ENCODE assay signal across 20 cellular contexts in genomic region chr11:108685419-108686161, GRCh38. TPM values are rescaled to one million over a fixed set of nuclear protein-coding genes. Genes with fewer than 3 reads are reported as not detected.
DNase-seq lines count a peak whose midpoint lies in the region; ATAC-seq and TF ChIP-seq lines count a peak whose summit lies in the region.
"Had no signal": no experiment of that assay in that cellular context is flagged by ENCODE, and none has a peak within 500 bp of the region (broad histone marks: within the 10 kb centered on the region; RNA-seq: fewer than 3 reads in every experiment).

No MANE protein-coding gene starts in this region.

- no peak overlapping the region for H3K27ac Mint-ChIP-seq in endothelial cell (ENCODE audit: unreplicated experiment)
- peak overlapping the region; percentile 67 for H3K27ac Mint-ChIP-seq in osteocyte (ENCODE audit: unreplicated experiment)
- H3K27ac Mint-ChIP-seq in activated CD8-positive, alpha-beta T cell treated with anti-CD3 and anti-CD28 coated beads, Interleukin-2, amount 10 ng/mL, durations not matched to agents 7 days and 5 days = no peak overlapping the region
- H3K27ac Mint-ChIP-seq: CD14-positive monocyte, GM23338 had no signal

- H3K4me3 Mint-ChIP-seq in endothelial cell (ENCODE audit: unreplicated experiment) = peak overlapping the region; percentile 19
- H3K4me3 Mint-ChIP-seq in osteocyte (ENCODE audit: unreplicated experiment) = no peak overlapping the region
- no peak overlapping the region for H3K4me3 Mint-ChIP-seq in activated CD8-positive, alpha-beta T cell treated with anti-CD3 and anti-CD28 coated beads, Interleukin-2, amount 10 ng/mL, durations not matched to agents 7 days and 5 days
- H3K4me3 Mint-ChIP-seq: CD14-positive monocyte, GM23338 had no signal

- no peaks in the 10 kb centered on the region for H3K4me1 Mint-ChIP-seq in endothelial cell (ENCODE audit: unreplicated experiment)
- H3K4me1 Mint-ChIP-seq in osteocyte (ENCODE audit: unreplicated experiment) = peaks cover 42% of the 10 kb centered on the region
- no peaks in the 10 kb centered on the region for H3K4me1 Mint-ChIP-seq in activated CD8-positive, alpha-beta T cell treated with anti-CD3 and anti-CD28 coated beads, Interleukin-2, amount 10 ng/mL, durations not matched to agents 7 days and 5 days (ENCODE audit: low read depth)
- H3K4me1 Mint-ChIP-seq: CD14-positive monocyte had no signal

- H3K36me3 Mint-ChIP-seq in endothelial cell (ENCODE audit: low read depth, unreplicated experiment) (peaks cover 15% of the 10 kb centered on the region), osteocyte (ENCODE audit: unreplicated experiment) (peaks cover 29% of the 10 kb centered on the region)
- peaks cover 45% of the 10 kb centered on the region for H3K36me3 Mint-ChIP-seq in activated CD8-positive, alpha-beta T cell treated with anti-CD3 and anti-CD28 coated beads, Interleukin-2, amount 10 ng/mL, durations not matched to agents 7 days and 5 days (ENCODE audit: low read depth)

- no peak overlapping the region for H3K4me3 ChIP-seq in tibial artery
- H3K4me3 ChIP-seq: GM23338 had no signal

- DNase-seq in GM03348 (ENCODE audit: low spot score) (peak; percentile 33), endothelial cell (ENCODE audit: low spot score) (no peak), osteocyte (ENCODE audit: extremely low spot score, unreplicated experiment) (no peak), SK-N-DZ (ENCODE audit: low spot score) (no peak), tibial artery (no peak)
- DNase-seq in activated CD8-positive, alpha-beta T cell treated with anti-CD3 and anti-CD28 coated beads, Interleukin-2, amount 10 ng/mL, durations not matched to agents 7 days and 5 days = no peak
- DNase-seq: ACHN, AML-193, DMS79, GDM1, NCI-H1417 treated with DMSO at 0.1 percent for 48 hours, NCI-H187 treated with DMSO at 0.1 percent for 48 hours, NCI-H2227 treated with DMSO at 0.1 percent for 48 hours, NCI-H510A treated with DMSO at 0.1 percent for 48 hours, NCI-H774, Right ventricle myocardium superior had no signal

- TF ChIP-seq CTCF in endothelial cell (IDR thresholded peaks at IDR 0.05; ENCODE audit: unreplicated experiment) (no peak), osteocyte (IDR thresholded peaks at IDR 0.05) (no peak), tibial artery (IDR thresholded peaks at IDR 0.05) (no peak)

- H3K9me3 ChIP-seq in tibial artery = no peaks in the 10 kb centered on the region

- ATAC-seq in SK-N-SH treated with all-trans-retinoic acid at 6 μM for 48 hours = peak; percentile 53
- no peak for ATAC-seq in activated CD8-positive, alpha-beta T cell treated with anti-CD3 and anti-CD28 coated beads, Interleukin-2, amount 10 ng/mL, durations not matched to agents 7 days and 5 days
- ATAC-seq in HG02678 (IDR thresholded peaks at IDR 0.05; ENCODE audit: unreplicated experiment) = no peak
- ATAC-seq: GM23338 had no signal

- intact Hi-C loops in tibial artery (cut with DNase I; ENCODE audit: low total_unique reads) = no loop called here

- H3K9me3 Mint-ChIP-seq in endothelial cell (ENCODE audit: unreplicated experiment) = no peaks in the 10 kb centered on the region
- H3K9me3 Mint-ChIP-seq in osteocyte (ENCODE audit: unreplicated experiment) = peaks cover 5% of the 10 kb centered on the region
- no peaks in the 10 kb centered on the region for H3K9me3 Mint-ChIP-seq in activated CD8-positive, alpha-beta T cell treated with anti-CD3 and anti-CD28 coated beads, Interleukin-2, amount 10 ng/mL, durations not matched to agents 7 days and 5 days (ENCODE audit: insufficient read depth)

- H3K27ac ChIP-seq in tibial artery = no peak overlapping the region

- CTCF ChIA-PET in activated CD8-positive, alpha-beta T cell treated with anti-CD3 and anti-CD28 coated beads, Interleukin-2, amount 10 ng/mL, durations not matched to agents 7 days and 5 days (lab: Charles Lee) = no interaction called here

- H3K27me3 Mint-ChIP-seq in endothelial cell (ENCODE audit: unreplicated experiment) (no peaks in the 10 kb centered on the region), osteocyte (ENCODE audit: unreplicated experiment) (no peaks in the 10 kb centered on the region)
- no peaks in the 10 kb centered on the region for H3K27me3 Mint-ChIP-seq in activated CD8-positive, alpha-beta T cell treated with anti-CD3 and anti-CD28 coated beads, Interleukin-2, amount 10 ng/mL, durations not matched to agents 7 days and 5 days (ENCODE audit: low read depth)

- H3K4me1 ChIP-seq in tibial artery = peaks cover 0 to 3% (median 0%) of the 10 kb centered on the region in 4 donors

- H3K27me3 ChIP-seq in tibial artery = no peaks in the 10 kb centered on the region

- peaks cover 11 to 36% (median 15%) of the 10 kb centered on the region in 3 donors for H3K36me3 ChIP-seq in tibial artery

- POLR2A ChIA-PET in activated CD8-positive, alpha-beta T cell treated with anti-CD3 and anti-CD28 coated beads, Interleukin-2, amount 10 ng/mL, durations not matched to agents 7 days and 5 days (lab: Charles Lee) = no interaction called here

TF ChIP-seq in SK-N-SH treated with all-trans-retinoic acid at 6 μM for 48 hours, 23 proteins besides CTCF, POLR2A, EP300 and RAD21:
- TF ChIP-seq POU6F1 (CRISPR knock-in tag; IDR thresholded peaks at IDR 0.05; ENCODE audit: borderline replicate concordance, low read depth) (no peak), ARNTL (CRISPR knock-in tag; IDR thresholded peaks at IDR 0.05; ENCODE audit: borderline replicate concordance, low read depth) (no peak), PPARA (CRISPR knock-in tag; IDR thresholded peaks at IDR 0.05; ENCODE audit: borderline replicate concordance) (no peak), TCF4 (CRISPR knock-in tag; IDR thresholded peaks at IDR 0.05; ENCODE audit: borderline replicate concordance) (no peak), TSHZ2 (CRISPR knock-in tag; IDR thresholded peaks at IDR 0.05) (no peak), ZFP3 (CRISPR knock-in tag; IDR thresholded peaks at IDR 0.05) (no peak)

RNA-seq across cellular contexts. Expression of gene DDX10, which starts 20.7 kb away (rescaled TPM):
- total RNA-seq in endothelial cell (ENCODE audit: unreplicated experiment) (20.9 TPM), osteocyte (34.6 and 34.9 TPM in 2 replicates)
- 19.3 and 22.9 TPM in 2 replicates for polyA plus RNA-seq in SK-N-DZ (2014; cell fraction: cytosol; rRNA removed)
- 11.8 and 13.0 TPM in 2 replicates for polyA plus RNA-seq in SK-N-DZ (2014; cell fraction: nucleus; rRNA removed)
- 10 to 100 TPM; 26.3 to 31.6 TPM for total RNA-seq in activated CD8-positive, alpha-beta T cell treated with anti-CD3 and anti-CD28 coated beads, Interleukin-2, amount 10 ng/mL, durations not matched to agents 7 days and 5 days
